9 cellular contexts compared by ENCODE assay signal in genomic region chr16:24668481-24669001, GRCh38.
DNase-seq lines count a peak whose midpoint lies in the region; ATAC-seq lines count a peak whose summit lies in the region.
"Had no signal": no experiment of that assay in that cellular context is flagged by ENCODE, and none has a peak within 500 bp of the region (broad histone marks: within the 10 kb centered on the region; RNA-seq: fewer than 3 reads in every experiment).

No MANE protein-coding gene starts in this region.

- no peaks in the 10 kb centered on the region for H3K36me3 Mint-ChIP-seq in activated T-helper 2 cell treated with anti-CD3 and anti-CD28 coated beads, Interferon-gamma antibody, Interleukin-2, Interleukin-4, amounts not matched to agents 10 μg/mL and 5 μg/mL and 100 μg/mL, durations not matched to agents 14 hours and 24 hours and 36 hours (ENCODE audit: low read depth)
- H3K36me3 Mint-ChIP-seq: naive thymus-derived CD4-positive, alpha-beta T cell had no signal

- DNase-seq in HT1080 (ENCODE audit: low read depth) = peak; percentile 29
- no peak for DNase-seq in activated T-helper 2 cell treated with anti-CD3 and anti-CD28 coated beads, Interferon-gamma antibody, Interleukin-2, Interleukin-4, amounts not matched to agents 10 μg/mL and 5 μg/mL and 100 μg/mL, durations not matched to agents 14 hours and 24 hours and 36 hours (ENCODE audit: low spot score)
- peak; percentile 65 for DNase-seq in iris pigment epithelial cell (ENCODE audit: low read depth)
- peak in 2 of 3 experiments; percentile 2 to 18 for DNase-seq in stimulated activated CD4-positive, alpha-beta T cell treated with anti-CD3 and anti-CD28 coated beads, TNF-alpha, amount 100 ng/mL, for 4 hours (ENCODE audit: low read depth in 3 of 3)
- DNase-seq in occipital lobe (lab: John Stamatoyannopoulos, UW) = no peak
- DNase-seq in COR-L47 (lab: John Stamatoyannopoulos, UW) = no peak
- DNase-seq in NCI-H1417 treated with DMSO at 0.1 percent for 48 hours (lab: John Stamatoyannopoulos, UW) = no peak

- peak overlapping the region; percentile 46 for H3K4me3 Mint-ChIP-seq in activated T-helper 2 cell treated with anti-CD3 and anti-CD28 coated beads, Interferon-gamma antibody, Interleukin-2, Interleukin-4, amounts not matched to agents 10 μg/mL and 5 μg/mL and 100 μg/mL, durations not matched to agents 14 hours and 24 hours and 36 hours (ENCODE audit: low read depth)
- H3K4me3 Mint-ChIP-seq: naive thymus-derived CD4-positive, alpha-beta T cell had no signal

- no peak for ATAC-seq in HG03378 (IDR thresholded peaks at IDR 0.05; ENCODE audit: unreplicated experiment)
- ATAC-seq: naive thymus-derived CD4-positive, alpha-beta T cell had no signal

- H3K27ac Mint-ChIP-seq in activated T-helper 2 cell treated with anti-CD3 and anti-CD28 coated beads, Interferon-gamma antibody, Interleukin-2, Interleukin-4, amounts not matched to agents 10 μg/mL and 5 μg/mL and 100 μg/mL, durations not matched to agents 14 hours and 24 hours and 36 hours = peak overlapping the region; percentile 93
- H3K27ac Mint-ChIP-seq: naive thymus-derived CD4-positive, alpha-beta T cell had no signal

- no peaks in the 10 kb centered on the region for H3K27me3 Mint-ChIP-seq in activated T-helper 2 cell treated with anti-CD3 and anti-CD28 coated beads, Interferon-gamma antibody, Interleukin-2, Interleukin-4, amounts not matched to agents 10 μg/mL and 5 μg/mL and 100 μg/mL, durations not matched to agents 14 hours and 24 hours and 36 hours (ENCODE audit: low read depth)

- intact Hi-C loops in activated T-helper 2 cell treated with anti-CD3 and anti-CD28 coated beads, Interferon-gamma antibody, Interleukin-2, Interleukin-4, amounts not matched to agents 10 μg/mL and 5 μg/mL and 100 μg/mL, durations not matched to agents 14 hours and 24 hours and 36 hours (cut with micrococcal nuclease) = loop anchor here (2.0 to 10.0 kb wide), 6 partner anchors 52 to 1296 kb away; no protein-coding TSS in a partner anchor

- no peaks in the 10 kb centered on the region for H3K9me3 Mint-ChIP-seq in activated T-helper 2 cell treated with anti-CD3 and anti-CD28 coated beads, Interferon-gamma antibody, Interleukin-2, Interleukin-4, amounts not matched to agents 10 μg/mL and 5 μg/mL and 100 μg/mL, durations not matched to agents 14 hours and 24 hours and 36 hours

- peaks cover 26% of the 10 kb centered on the region for H3K4me1 Mint-ChIP-seq in activated T-helper 2 cell treated with anti-CD3 and anti-CD28 coated beads, Interferon-gamma antibody, Interleukin-2, Interleukin-4, amounts not matched to agents 10 μg/mL and 5 μg/mL and 100 μg/mL, durations not matched to agents 14 hours and 24 hours and 36 hours (ENCODE audit: low read depth)

Comparison
In these comparisons a context has a peak if more than half of its experiments do, and no peak if none do; other contexts are left out.
1. DNase-seq: peak in HT1080 (single experiment), iris pigment epithelial cell (single experiment) and stimulated activated CD4-positive, alpha-beta T cell treated with anti-CD3 and anti-CD28 coated beads, TNF-alpha, amount 100 ng/mL, for 4 hours (2 of 3); none in activated T-helper 2 cell treated with anti-CD3 and anti-CD28 coated beads, Interferon-gamma antibody, Interleukin-2, Interleukin-4, amounts not matched to agents 10 μg/mL and 5 μg/mL and 100 μg/mL, durations not matched to agents 14 hours and 24 hours and 36 hours (single experiment), occipital lobe (single experiment), COR-L47 (single experiment) and NCI-H1417 treated with DMSO at 0.1 percent for 48 hours (single experiment).